Comparison of ENCODE assay signal across 14 cellular contexts in genomic region chr2:197251576-197251975, GRCh38. TPM values are rescaled to one million over a fixed set of nuclear protein-coding genes. Genes with fewer than 3 reads are reported as not detected.
DNase-seq lines count a peak whose midpoint lies in the region; TF ChIP-seq lines count a peak whose summit lies in the region.
"Had no signal": no experiment of that assay in that cellular context is flagged by ENCODE, and none has a peak within 500 bp of the region (broad histone marks: within the 10 kb centered on the region; RNA-seq: fewer than 3 reads in every experiment).

No MANE protein-coding gene starts in this region.

- H3K27ac ChIP-seq in smooth muscle cell (ENCODE audit: low read depth) (peak overlapping the region; percentile 68), stomach (no peak overlapping the region)
- H3K27ac ChIP-seq: gastrocnemius medialis, upper lobe of left lung had no signal

- intact Hi-C loops in activated CD4-positive, alpha-beta memory T cell treated with anti-CD3 and anti-CD28 coated beads for 36 hours (cut with micrococcal nuclease): no loop called here
- intact Hi-C loops in stomach (cut with DNase I; ENCODE audit: low total_unique reads): no loop called here

- peaks cover 7% of the 10 kb centered on the region for H3K36me3 Mint-ChIP-seq in activated CD4-positive, alpha-beta memory T cell treated with anti-CD3 and anti-CD28 coated beads for 36 hours
- peaks cover 37% of the 10 kb centered on the region for H3K36me3 Mint-ChIP-seq in activated CD4-positive, alpha-beta memory T cell treated with anti-CD3 and anti-CD28 coated beads, Interleukin-2, amount 10 ng/mL, durations not matched to agents 7 days and 5 days (ENCODE audit: low read depth)
- peaks cover 46% of the 10 kb centered on the region for H3K36me3 Mint-ChIP-seq in activated naive CD8-positive, alpha-beta T cell treated with anti-CD3 and anti-CD28 coated beads for 36 hours

- no peaks in the 10 kb centered on the region for H3F3A ChIP-seq in smooth muscle cell (ENCODE audit: low read depth)

- H3K36me3 ChIP-seq in smooth muscle cell (ENCODE audit: low read depth) (no peaks in the 10 kb centered on the region), stomach (no peaks in the 10 kb centered on the region)
- H3K36me3 ChIP-seq: gastrocnemius medialis, upper lobe of left lung had no signal

- no peak for TF ChIP-seq POLR2A in stomach (IDR thresholded peaks at IDR 0.05)

- H3K27me3 ChIP-seq in smooth muscle cell (ENCODE audit: low read depth) (no peaks in the 10 kb centered on the region), stomach (no peaks in the 10 kb centered on the region)
- H3K27me3 ChIP-seq: gastrocnemius medialis, upper lobe of left lung had no signal

- TF ChIP-seq CTCF in fibroblast of pulmonary artery (IDR thresholded peaks at IDR 0.05; ENCODE audit: low read length, missing control alignments) (no peak), smooth muscle cell (IDR thresholded peaks at IDR 0.05; ENCODE audit: borderline replicate concordance, insufficient read depth, poor library complexity, severe bottlenecking) (no peak), stomach (IDR thresholded peaks at IDR 0.05) (no peak)

- H3K4me1 Mint-ChIP-seq in activated CD4-positive, alpha-beta memory T cell treated with anti-CD3 and anti-CD28 coated beads for 36 hours (ENCODE audit: low read depth): peaks cover 85% of the 10 kb centered on the region
- H3K4me1 Mint-ChIP-seq in activated CD4-positive, alpha-beta memory T cell treated with anti-CD3 and anti-CD28 coated beads, Interleukin-2, amount 10 ng/mL, durations not matched to agents 7 days and 5 days: peaks cover 73% of the 10 kb centered on the region
- H3K4me1 Mint-ChIP-seq in activated naive CD8-positive, alpha-beta T cell treated with anti-CD3 and anti-CD28 coated beads for 36 hours: peaks cover 80% of the 10 kb centered on the region

- H3K9me3 ChIP-seq in smooth muscle cell (replicated peaks; ENCODE audit: low read depth) (no peaks in the 10 kb centered on the region), stomach (no peaks in the 10 kb centered on the region)
- H3K9me3 ChIP-seq: gastrocnemius medialis, upper lobe of left lung had no signal

- DNase-seq in activated CD4-positive, alpha-beta memory T cell treated with anti-CD3 and anti-CD28 coated beads for 36 hours: no peak
- DNase-seq in activated CD4-positive, alpha-beta memory T cell treated with anti-CD3 and anti-CD28 coated beads, Interleukin-2, amount 10 ng/mL, durations not matched to agents 7 days and 5 days: no peak
- DNase-seq in activated naive CD8-positive, alpha-beta T cell treated with anti-CD3 and anti-CD28 coated beads for 36 hours: no peak
- peak; percentile 57 for DNase-seq in fibroblast of pulmonary artery (ENCODE audit: low read depth)
- DNase-seq in smooth muscle cell (lab: John Stamatoyannopoulos, UW; ENCODE audit: unreplicated experiment): no peak
- no peak for DNase-seq in stimulated activated CD8-positive, alpha-beta memory T cell treated with anti-CD3 and anti-CD28 coated beads, Interleukin-4, amount 100 ng/mL, for 48 hours
- DNase-seq in stomach: no peak
- no peak for DNase-seq in nucleus accumbens (lab: John Stamatoyannopoulos, UW)
- DNase-seq: 8988T, gastrocnemius medialis, NCI-H1092, NCI-H748 treated with DMSO at 0.1 percent for 48 hours had no signal

- no peaks in the 10 kb centered on the region for H4K20me1 ChIP-seq in smooth muscle cell (ENCODE audit: low read depth)

- POLR2A ChIA-PET in activated CD4-positive, alpha-beta memory T cell treated with anti-CD3 and anti-CD28 coated beads for 36 hours (lab: Charles Lee): interaction anchor here (1.9 kb wide), 1 partner anchor 38 kb away, joined by 4 read pairs; no protein-coding TSS in a partner anchor
- POLR2A ChIA-PET in activated CD4-positive, alpha-beta memory T cell treated with anti-CD3 and anti-CD28 coated beads, Interleukin-2, amount 10 ng/mL, durations not matched to agents 7 days and 5 days (lab: Charles Lee): interaction anchor here (1.3 to 4.1 kb wide), 4 partner anchors 11 to 60 kb away, joined by 4 to 18 read pairs (median 4); no protein-coding TSS in a partner anchor

- no peaks in the 10 kb centered on the region for H3K9me3 Mint-ChIP-seq in activated CD4-positive, alpha-beta memory T cell treated with anti-CD3 and anti-CD28 coated beads for 36 hours
- no peaks in the 10 kb centered on the region for H3K9me3 Mint-ChIP-seq in activated CD4-positive, alpha-beta memory T cell treated with anti-CD3 and anti-CD28 coated beads, Interleukin-2, amount 10 ng/mL, durations not matched to agents 7 days and 5 days
- H3K9me3 Mint-ChIP-seq in activated naive CD8-positive, alpha-beta T cell treated with anti-CD3 and anti-CD28 coated beads for 36 hours: peaks cover 1% of the 10 kb centered on the region

- peak overlapping the region; percentile 72 for H3K4me2 ChIP-seq in smooth muscle cell

- peak overlapping the region; percentile 7 for H3K27ac Mint-ChIP-seq in activated CD4-positive, alpha-beta memory T cell treated with anti-CD3 and anti-CD28 coated beads for 36 hours
- no peak overlapping the region for H3K27ac Mint-ChIP-seq in activated CD4-positive, alpha-beta memory T cell treated with anti-CD3 and anti-CD28 coated beads, Interleukin-2, amount 10 ng/mL, durations not matched to agents 7 days and 5 days
- H3K27ac Mint-ChIP-seq in activated naive CD8-positive, alpha-beta T cell treated with anti-CD3 and anti-CD28 coated beads for 36 hours: peak overlapping the region; percentile 69

- TF ChIP-seq EP300 in stomach (IDR thresholded peaks at IDR 0.05): no peak

- WGBS in smooth muscle cell (ENCODE audit: low lambda C conversion rate): 71% methylated on average over 4 of the region's 4 CpGs
- WGBS in stomach, 5 donors: 73 to 85% (median 81%) methylated on average over 4 of the region's 4 CpGs

- no peaks in the 10 kb centered on the region for H3K27me3 Mint-ChIP-seq in activated CD4-positive, alpha-beta memory T cell treated with anti-CD3 and anti-CD28 coated beads for 36 hours
- H3K27me3 Mint-ChIP-seq in activated CD4-positive, alpha-beta memory T cell treated with anti-CD3 and anti-CD28 coated beads, Interleukin-2, amount 10 ng/mL, durations not matched to agents 7 days and 5 days: no peaks in the 10 kb centered on the region
- no peaks in the 10 kb centered on the region for H3K27me3 Mint-ChIP-seq in activated naive CD8-positive, alpha-beta T cell treated with anti-CD3 and anti-CD28 coated beads for 36 hours

- H3K9ac ChIP-seq in smooth muscle cell (ENCODE audit: low read depth): no peak overlapping the region

- no peak overlapping the region for H3K4me3 Mint-ChIP-seq in activated CD4-positive, alpha-beta memory T cell treated with anti-CD3 and anti-CD28 coated beads for 36 hours
- no peak overlapping the region for H3K4me3 Mint-ChIP-seq in activated CD4-positive, alpha-beta memory T cell treated with anti-CD3 and anti-CD28 coated beads, Interleukin-2, amount 10 ng/mL, durations not matched to agents 7 days and 5 days
- no peak overlapping the region for H3K4me3 Mint-ChIP-seq in activated naive CD8-positive, alpha-beta T cell treated with anti-CD3 and anti-CD28 coated beads for 36 hours

- CTCF ChIA-PET in activated CD4-positive, alpha-beta memory T cell treated with anti-CD3 and anti-CD28 coated beads for 36 hours (lab: Charles Lee): interaction anchor here (1.2 to 2.1 kb wide), 3 partner anchors 11 to 60 kb away, joined by 3 to 9 read pairs (median 6); no protein-coding TSS in a partner anchor
- CTCF ChIA-PET in activated CD4-positive, alpha-beta memory T cell treated with anti-CD3 and anti-CD28 coated beads, Interleukin-2, amount 10 ng/mL, durations not matched to agents 7 days and 5 days (lab: Charles Lee): interaction anchor here (2.2 kb wide), 1 partner anchor 11 kb away, joined by 14 read pairs; no protein-coding TSS in a partner anchor

- H2AFZ ChIP-seq in smooth muscle cell (ENCODE audit: low read depth): no peak overlapping the region

- H3K4me1 ChIP-seq in smooth muscle cell (ENCODE audit: low read depth): peaks cover 23% of the 10 kb centered on the region
- H3K4me1 ChIP-seq in stomach: peaks cover 3 to 44% (median 21%) of the 10 kb centered on the region in 4 donors
- H3K4me1 ChIP-seq: gastrocnemius medialis had no signal

- H3K4me3 ChIP-seq in fibroblast of pulmonary artery (replicated peaks; ENCODE audit: low read depth, low read length) (no peak overlapping the region), smooth muscle cell (no peak overlapping the region), stomach (no peak overlapping the region)
- H3K4me3 ChIP-seq: gastrocnemius medialis, GM12878, upper lobe of left lung had no signal

- H3K79me2 ChIP-seq in smooth muscle cell (ENCODE audit: low read depth): no peaks in the 10 kb centered on the region

RNA-seq across cellular contexts. Expression of gene ANKRD44, which starts 59.0 kb away (rescaled TPM):
- total RNA-seq in activated CD4-positive, alpha-beta memory T cell treated with anti-CD3 and anti-CD28 coated beads for 36 hours: 100 to 1,000 TPM; 123 to 125 TPM
- 100 to 1,000 TPM; 214 to 246 TPM for total RNA-seq in activated CD4-positive, alpha-beta memory T cell treated with anti-CD3 and anti-CD28 coated beads, Interleukin-2, amount 10 ng/mL, durations not matched to agents 7 days and 5 days
- 100 to 1,000 TPM; 118 to 121 TPM for total RNA-seq in activated naive CD8-positive, alpha-beta T cell treated with anti-CD3 and anti-CD28 coated beads for 36 hours
- total RNA-seq in smooth muscle cell: 5.5 and 6.0 TPM in 2 replicates
- polyA plus RNA-seq in smooth muscle cell: 2.4 and 3.6 TPM in 2 replicates
- total RNA-seq in stomach: 10 to 100 TPM in 4 of 5 donors, 1 to 10 TPM in 1; 1.2 to 58.4 (median 24.6) TPM
- polyA plus RNA-seq in stomach: 1 to 10 TPM; 1.2 to 2.3 (median 1.8) TPM
